In the genomic region with DNA sequence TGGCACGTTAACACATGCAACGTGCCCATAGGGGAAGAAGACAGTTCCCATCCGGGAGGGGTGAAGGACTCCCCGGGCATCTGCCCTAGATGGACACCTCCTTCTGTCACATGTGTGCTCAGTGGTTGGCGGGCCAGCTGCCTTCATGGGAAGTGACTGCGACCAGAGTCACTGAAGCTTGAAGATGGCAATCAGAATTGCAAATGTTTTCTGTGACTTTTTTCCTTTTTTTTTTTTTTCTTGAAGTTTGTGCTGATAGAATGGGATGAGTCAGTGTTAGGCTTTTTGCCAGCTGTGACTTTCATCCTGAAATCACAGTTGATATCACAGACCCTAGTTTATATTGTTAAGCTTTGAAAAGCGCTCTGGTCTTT, we compare ENCODE assay signal across 10 cellular contexts.
A peak's percentile ranks its signal among the peaks of the same experiment; 100 is the strongest.
DNase-seq lines count a peak whose midpoint lies in the region; ATAC-seq, FAIRE-seq and TF ChIP-seq lines count a peak whose summit lies in the region.
"Had no signal": no experiment of that assay in that cellular context is flagged by ENCODE, and none has a peak within 500 bp of the region (broad histone marks: within the 10 kb centered on the region; RNA-seq: fewer than 3 reads in every experiment).

No MANE protein-coding gene starts in this region.

- H3K27me3 ChIP-seq in PC-3 (ENCODE audit: low read length) = no peaks in the 10 kb centered on the region
- no peaks in the 10 kb centered on the region for H3K27me3 ChIP-seq in kidney epithelial cell (ENCODE audit: control insufficient read depth, insufficient read depth, low read length)

- no peaks in the 10 kb centered on the region for H3K79me2 ChIP-seq in PC-3 (ENCODE audit: low read length)

- H3K36me3 ChIP-seq in PC-3 (ENCODE audit: low read depth, low read length) (no peaks in the 10 kb centered on the region; the same call in 1 of the 2 replicates), kidney epithelial cell (ENCODE audit: control insufficient read depth, insufficient read depth, low read length) (peaks cover 1% of the 10 kb centered on the region)

- no peak overlapping the region for H3K4me3 Mint-ChIP-seq in activated CD8-positive, alpha-beta T cell treated with anti-CD3 and anti-CD28 coated beads for 36 hours
- H3K4me3 Mint-ChIP-seq in endothelial cell (ENCODE audit: unreplicated experiment) = no peak overlapping the region

- H3K9me2 ChIP-seq in PC-3 (replicated peaks; ENCODE audit: low read length) = no peaks in the 10 kb centered on the region

- H3K4me2 ChIP-seq in PC-3 (ENCODE audit: low read length) = no peak overlapping the region

- H3K9me3 ChIP-seq in PC-3 (ENCODE audit: low read length) = no peaks in the 10 kb centered on the region

- no peak overlapping the region for H2AFZ ChIP-seq in PC-3 (ENCODE audit: low read length)

- H3K9me3 Mint-ChIP-seq in activated CD8-positive, alpha-beta T cell treated with anti-CD3 and anti-CD28 coated beads for 36 hours = no peaks in the 10 kb centered on the region
- H3K9me3 Mint-ChIP-seq in endothelial cell (ENCODE audit: unreplicated experiment) = no peaks in the 10 kb centered on the region

- no peak for TF ChIP-seq CTCF in PC-3 (conservative IDR thresholded peaks at IDR 0.05; ENCODE audit: low read depth, low read length)
- TF ChIP-seq CTCF in kidney epithelial cell (IDR thresholded peaks at IDR 0.05; ENCODE audit: insufficient read depth, low read length, poor library complexity, severe bottlenecking) = no peak
- TF ChIP-seq CTCF in activated CD8-positive, alpha-beta T cell treated with anti-CD3 and anti-CD28 coated beads for 36 hours (IDR thresholded peaks at IDR 0.05) = no peak
- no peak for TF ChIP-seq CTCF in endothelial cell (IDR thresholded peaks at IDR 0.05; ENCODE audit: unreplicated experiment)

- CTCF ChIA-PET in PC-3 (lab: Charles Lee) = interaction anchor here (0.6 kb wide), 1 partner anchor 101 kb away, joined by 5 read pairs; no protein-coding TSS in a partner anchor
- CTCF ChIA-PET in activated CD8-positive, alpha-beta T cell treated with anti-CD3 and anti-CD28 coated beads for 36 hours (lab: Charles Lee) = no interaction called here

- H3K27me3 Mint-ChIP-seq in activated CD8-positive, alpha-beta T cell treated with anti-CD3 and anti-CD28 coated beads for 36 hours = no peaks in the 10 kb centered on the region
- H3K27me3 Mint-ChIP-seq in endothelial cell (ENCODE audit: unreplicated experiment) = peaks cover 15% of the 10 kb centered on the region

- no peaks in the 10 kb centered on the region for H3F3A ChIP-seq in PC-3 (ENCODE audit: low read length, unreplicated experiment)

- H3K4me3 ChIP-seq in PC-3 (ENCODE audit: low read length) = no peak overlapping the region
- no peak overlapping the region for H3K4me3 ChIP-seq in kidney epithelial cell (ENCODE audit: low read depth, low read length)
- H3K4me3 ChIP-seq: SK-N-MC had no signal

- no peak for FAIRE-seq in HTR-8/SVneo (lab: Jason Lieb, UNC)
- FAIRE-seq: frontal cortex had no signal

- intact Hi-C loops in PC-3 (cut with micrococcal nuclease) = no loop called here
- intact Hi-C loops in activated CD8-positive, alpha-beta T cell treated with anti-CD3 and anti-CD28 coated beads for 36 hours (cut with micrococcal nuclease) = no loop called here

- H3K27ac ChIP-seq in PC-3 (ENCODE audit: low read length) = no peak overlapping the region
- H3K27ac ChIP-seq: SK-N-MC had no signal

- ATAC-seq in GM21576 (IDR thresholded peaks at IDR 0.05; ENCODE audit: unreplicated experiment) (peak; percentile 95), PC-3 (peak; percentile 20; the same call in 1 of the 2 replicates)
- ATAC-seq in activated CD8-positive, alpha-beta T cell treated with anti-CD3 and anti-CD28 coated beads for 36 hours = no peak

- no peaks in the 10 kb centered on the region for H3K4me1 ChIP-seq in PC-3 (ENCODE audit: insufficient read depth, low read length)

- BruUV-seq in PC-3 (replicated peaks; lab: Mats Ljungman, UMichigan) = no TSS peak

- DNase-seq in DMS53 treated with DMSO at 0.1 percent for 48 hours (lab: John Stamatoyannopoulos, UW; ENCODE audit: unreplicated experiment) (peak; percentile 20), PC-3 (peak; percentile 27), kidney epithelial cell (ENCODE audit: low read depth) (peak; percentile 62), HTR-8/SVneo (ENCODE audit: insufficient read length, low spot score) (no peak), endothelial cell (ENCODE audit: low spot score) (no peak)
- no peak for DNase-seq in activated CD8-positive, alpha-beta T cell treated with anti-CD3 and anti-CD28 coated beads for 36 hours
- DNase-seq in stimulated activated CD4-positive, alpha-beta T cell treated with anti-CD3 and anti-CD28 coated beads, Interleukin-2, amount 100 ng/mL, for 48 hours = no peak

- H3K27ac Mint-ChIP-seq in activated CD8-positive, alpha-beta T cell treated with anti-CD3 and anti-CD28 coated beads for 36 hours = no peak overlapping the region
- H3K27ac Mint-ChIP-seq in endothelial cell (ENCODE audit: unreplicated experiment) = no peak overlapping the region

- peaks cover 30% of the 10 kb centered on the region for H3K36me3 Mint-ChIP-seq in activated CD8-positive, alpha-beta T cell treated with anti-CD3 and anti-CD28 coated beads for 36 hours (ENCODE audit: low read depth)
- peaks cover 52% of the 10 kb centered on the region for H3K36me3 Mint-ChIP-seq in endothelial cell (ENCODE audit: low read depth, unreplicated experiment)

- no peaks in the 10 kb centered on the region for H3K4me1 Mint-ChIP-seq in activated CD8-positive, alpha-beta T cell treated with anti-CD3 and anti-CD28 coated beads for 36 hours (ENCODE audit: low read depth)
- no peaks in the 10 kb centered on the region for H3K4me1 Mint-ChIP-seq in endothelial cell (ENCODE audit: unreplicated experiment)

- no peaks in the 10 kb centered on the region for H4K20me1 ChIP-seq in PC-3 (ENCODE audit: low read length)

- no peak overlapping the region for H3K9ac ChIP-seq in PC-3 (ENCODE audit: low read length)

- POLR2A ChIA-PET in PC-3 (lab: Charles Lee; ENCODE audit: unreplicated experiment) = no interaction called here
- POLR2A ChIA-PET in activated CD8-positive, alpha-beta T cell treated with anti-CD3 and anti-CD28 coated beads for 36 hours (lab: Charles Lee) = no interaction called here

Comparison
In these comparisons a context has a peak if more than half of its experiments do, and no peak if none do; other contexts are left out.
1. DNase-seq: peak in DMS53 treated with DMSO at 0.1 percent for 48 hours (single experiment), PC-3 (single experiment) and kidney epithelial cell (single experiment); none in HTR-8/SVneo (single experiment), activated CD8-positive, alpha-beta T cell treated with anti-CD3 and anti-CD28 coated beads for 36 hours (single experiment), endothelial cell (single experiment) and stimulated activated CD4-positive, alpha-beta T cell treated with anti-CD3 and anti-CD28 coated beads, Interleukin-2, amount 100 ng/mL, for 48 hours (0 of 2).